ENCODE assay signal across 24 cellular contexts in the genomic region with DNA sequence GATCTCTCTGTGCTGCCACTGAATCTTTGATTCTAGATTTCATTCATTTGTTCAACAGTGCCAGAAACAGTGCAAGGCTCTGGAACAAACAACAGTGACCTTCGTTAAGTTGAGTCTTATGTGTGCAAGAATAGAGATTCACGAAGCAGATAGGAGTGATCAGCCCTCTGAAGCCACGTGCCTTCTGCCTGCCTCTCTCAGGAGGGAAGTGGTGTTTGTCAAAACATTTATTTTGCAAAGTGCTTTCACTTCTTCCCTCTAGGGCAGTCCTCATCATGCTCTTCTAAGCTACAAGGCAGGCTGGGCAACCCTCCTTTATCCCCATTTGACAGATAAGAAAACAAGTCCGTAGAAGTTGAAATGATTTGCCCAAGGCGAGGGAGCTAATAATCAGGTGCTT.
"Had no signal": no experiment of that assay in that cellular context is flagged by ENCODE, and none has a peak within 500 bp of the region (broad histone marks: within the 10 kb centered on the region; RNA-seq: fewer than 3 reads in every experiment).

No MANE protein-coding gene starts in this region.

- H3K27ac Mint-ChIP-seq: activated naive CD4-positive, alpha-beta T cell treated with anti-CD3 and anti-CD28 coated beads, Interleukin-2, amount 50 U/mL, for 24 hours; brain; dendritic cell treated with granulocyte-macrophage colony-stimulating factor and Interleukin-4, amounts not matched to agents 40 ng/mL and 50 ng/mL, for 4 days; naive thymus-derived CD4-positive, alpha-beta T cell; stimulated activated naive CD8-positive, alpha-beta T cell treated with anti-CD3 and anti-CD28 coated beads, Interleukin-15, Interleukin-2, amounts not matched to agents 100 ng/mL and 50 ng/mL, for 24 hours had no signal

- H3K4me1 ChIP-seq: foreskin keratinocyte, left ventricle myocardium inferior, right lobe of liver, tibial nerve had no signal

- DNase-seq: activated CD4-positive, alpha-beta T cell treated with anti-CD3 and anti-CD28 coated beads for 1 hour; activated gamma-delta T cell treated with Interleukin-2 at 50 U/mL for 16 hours; activated T-cell treated with anti-CD3 and anti-CD28 coated beads, Interleukin-2, amount 50 U/mL, for 1 hour; aorta; caudate nucleus; effector CD4-positive, alpha-beta T cell; erythroblast; foreskin keratinocyte; hippocampal formation; left ventricle myocardium inferior; naive thymus-derived CD4-positive, alpha-beta T cell; occipital lobe; posterior cingulate gyrus; right lobe of liver; stimulated activated CD4-positive, alpha-beta T cell treated with anti-CD3 and anti-CD28 coated beads, Interleukin-1b, Interleukin-23, amount 100 ng/mL, for 48 hours had no signal

- H3K9me3 Mint-ChIP-seq: activated naive CD4-positive, alpha-beta T cell treated with anti-CD3 and anti-CD28 coated beads, Interleukin-2, amount 50 U/mL, for 24 hours; dendritic cell treated with granulocyte-macrophage colony-stimulating factor and Interleukin-4, amounts not matched to agents 40 ng/mL and 50 ng/mL, for 4 days; stimulated activated naive CD8-positive, alpha-beta T cell treated with anti-CD3 and anti-CD28 coated beads, Interleukin-15, Interleukin-2, amounts not matched to agents 100 ng/mL and 50 ng/mL, for 24 hours had no signal

- H3K4me1 Mint-ChIP-seq: activated naive CD4-positive, alpha-beta T cell treated with anti-CD3 and anti-CD28 coated beads, Interleukin-2, amount 50 U/mL, for 24 hours; brain had no signal

- H3K27ac ChIP-seq: foreskin keratinocyte, left ventricle myocardium inferior, right lobe of liver, skin epidermis, tibial nerve had no signal

- FAIRE-seq: endometrium, urothelium cell line had no signal

- H3K36me3 ChIP-seq: left ventricle myocardium inferior, right lobe of liver, tibial nerve had no signal

- ATAC-seq: foreskin keratinocyte; naive thymus-derived CD4-positive, alpha-beta T cell; right lobe of liver had no signal

- H3K4me3 Mint-ChIP-seq: activated naive CD4-positive, alpha-beta T cell treated with anti-CD3 and anti-CD28 coated beads, Interleukin-2, amount 50 U/mL, for 24 hours; brain; dendritic cell treated with granulocyte-macrophage colony-stimulating factor and Interleukin-4, amounts not matched to agents 40 ng/mL and 50 ng/mL, for 4 days; naive thymus-derived CD4-positive, alpha-beta T cell; neural crest cell; stimulated activated naive CD8-positive, alpha-beta T cell treated with anti-CD3 and anti-CD28 coated beads, Interleukin-15, Interleukin-2, amounts not matched to agents 100 ng/mL and 50 ng/mL, for 24 hours had no signal

- H3K4me3 ChIP-seq: left ventricle myocardium inferior, right lobe of liver, skin epidermis, tibial nerve had no signal

- H3K9me3 ChIP-seq: left ventricle myocardium inferior, right lobe of liver, tibial nerve had no signal
